Comparison of ENCODE assay signal across 8 cellular contexts in genomic region chr9:133115604-133116345, GRCh38. TPM values are rescaled to one million over a fixed set of nuclear protein-coding genes. Genes with fewer than 3 reads are reported as not detected.
A peak's percentile ranks its signal among the peaks of the same experiment; 100 is the strongest.
DNase-seq lines count a peak whose midpoint lies in the region; ATAC-seq and TF ChIP-seq lines count a peak whose summit lies in the region.

No MANE protein-coding gene starts in this region.

- no peak for TF ChIP-seq CTCF in right lobe of liver (IDR thresholded peaks at IDR 0.05)

- peak overlapping the region; percentile 85 for H3K4me3 Mint-ChIP-seq in activated T-helper 17 cell treated with anti-CD3 and anti-CD28 coated beads, Interleukin-2, amount 50 U/mL, for 72 hours

- H3K4me1 Mint-ChIP-seq in activated T-helper 17 cell treated with anti-CD3 and anti-CD28 coated beads, Interleukin-2, amount 50 U/mL, for 72 hours, result peaks cover 29% of the 10 kb centered on the region

- H3K36me3 ChIP-seq in right lobe of liver, result peaks cover 0 to 3% (median 0%) of the 10 kb centered on the region in 4 donors

- intact Hi-C loops in right lobe of liver (cut with DNase I), result no loop called here

- no peaks in the 10 kb centered on the region for H3K27me3 Mint-ChIP-seq in activated T-helper 17 cell treated with anti-CD3 and anti-CD28 coated beads, Interleukin-2, amount 50 U/mL, for 72 hours

- peak overlapping the region; percentile 93 for H3K27ac Mint-ChIP-seq in activated T-helper 17 cell treated with anti-CD3 and anti-CD28 coated beads, Interleukin-2, amount 50 U/mL, for 72 hours

- no peaks in the 10 kb centered on the region for H3K9me3 Mint-ChIP-seq in activated T-helper 17 cell treated with anti-CD3 and anti-CD28 coated beads, Interleukin-2, amount 50 U/mL, for 72 hours

- peaks cover 8 to 41% (median 21%) of the 10 kb centered on the region in 4 donors for H3K4me1 ChIP-seq in right lobe of liver

- TF ChIP-seq POLR2A in right lobe of liver (IDR thresholded peaks at IDR 0.05), result no peak

- WGBS in right lobe of liver (ENCODE audit: insufficient coverage, low coverage, low lambda C conversion rate, missing lambda C conversion rate), result 85% methylated on average over 6 of the region's 32 CpGs

- no peaks in the 10 kb centered on the region for H3K9me3 ChIP-seq in right lobe of liver

- peak; percentile 72 for ATAC-seq in HG03342 (IDR thresholded peaks at IDR 0.05; ENCODE audit: unreplicated experiment)
- peak; percentile 96 for ATAC-seq in activated T-helper 17 cell treated with anti-CD3 and anti-CD28 coated beads, Interleukin-2, amount 50 U/mL, for 72 hours (replicated peaks)
- ATAC-seq in right lobe of liver, result no peak
- no peak for ATAC-seq in HG03571 (IDR thresholded peaks at IDR 0.05; ENCODE audit: unreplicated experiment)

- peaks cover 67% of the 10 kb centered on the region for H3K36me3 Mint-ChIP-seq in activated T-helper 17 cell treated with anti-CD3 and anti-CD28 coated beads, Interleukin-2, amount 50 U/mL, for 72 hours (ENCODE audit: low read depth)

- H3K27ac ChIP-seq in right lobe of liver, result no peak overlapping the region

- H3K27me3 ChIP-seq in right lobe of liver, result no peaks in the 10 kb centered on the region

- no peak overlapping the region for H3K4me3 ChIP-seq in right lobe of liver

- DNase-seq in AG20443 (ENCODE audit: low spot score) (peak; percentile 52), GM19238 (ENCODE audit: insufficient read length, low spot score) (peak; percentile 90), right lobe of liver (peak in 2 of 3 donors; percentile 23 to 42), superior temporal gyrus (ENCODE audit: extremely low spot score) (peak; percentile 55), NCI-H1092 treated with DMSO at 0.1 percent for 48 hours (lab: John Stamatoyannopoulos, UW) (no peak)

RNA-seq across cellular contexts. Expression of gene RALGDS, which starts 5.3 kb away (rescaled TPM):
- total RNA-seq in activated T-helper 17 cell treated with anti-CD3 and anti-CD28 coated beads, Interleukin-2, amount 50 U/mL, for 72 hours, result 100 to 1,000 TPM; 101 to 156 TPM
- 10 to 100 TPM in 1 of 6 experiments, 1 to 10 TPM in 5; 4.3 to 19.8 (median 5.7) TPM for total RNA-seq in right lobe of liver

RNA-seq across cellular contexts. Expression of gene GBGT1, which starts 47.9 kb away (rescaled TPM):
- total RNA-seq in activated T-helper 17 cell treated with anti-CD3 and anti-CD28 coated beads, Interleukin-2, amount 50 U/mL, for 72 hours, result 1 to 10 TPM; 2.8 to 7.2 TPM
- total RNA-seq in right lobe of liver, result 1 to 10 TPM in 5 of 6 experiments, under 1 TPM in 1; 0.68 to 3.7 (median 1.9) TPM

RNA-seq across cellular contexts. Expression of gene CEL, which starts 54.0 kb away (rescaled TPM):
- 1 to 10 TPM; 1.2 to 4.2 TPM for total RNA-seq in activated T-helper 17 cell treated with anti-CD3 and anti-CD28 coated beads, Interleukin-2, amount 50 U/mL, for 72 hours
- total RNA-seq in right lobe of liver, result under 1 TPM in 4 of 6 experiments, not detected in 2; 0.19 to 0.35 (median 0.26) TPM

Comparison
In these comparisons a context has a peak if more than half of its experiments do, and no peak if none do; other contexts are left out.
1. ATAC-seq: peak in HG03342 (single experiment) and activated T-helper 17 cell treated with anti-CD3 and anti-CD28 coated beads, Interleukin-2, amount 50 U/mL, for 72 hours (single experiment); none in right lobe of liver (0 of 4) and HG03571 (single experiment).
2. RNA of gene RALGDS, which starts 5.3 kb away (total RNA-seq): 101 to 156 TPM in activated T-helper 17 cell treated with anti-CD3 and anti-CD28 coated beads, Interleukin-2, amount 50 U/mL, for 72 hours; 4.3 to 19.8 TPM in right lobe of liver; every median in the first group is over 4 times any median in the second.